14 cellular contexts compared by ENCODE assay signal in genomic region chr1:6378096-6378746, GRCh38. TPM values are rescaled to one million over a fixed set of nuclear protein-coding genes. Genes with fewer than 3 reads are reported as not detected.
DNase-seq lines count a peak whose midpoint lies in the region; ATAC-seq, FAIRE-seq and TF ChIP-seq lines count a peak whose summit lies in the region.
"Had no signal": no experiment of that assay in that cellular context is flagged by ENCODE, and none has a peak within 500 bp of the region (broad histone marks: within the 10 kb centered on the region; RNA-seq: fewer than 3 reads in every experiment).

No MANE protein-coding gene starts in this region.

- H3K27ac ChIP-seq in cardiac muscle cell (no peak overlapping the region), K562 (ENCODE audit: extremely low read depth, low read depth, low read length) (no peak overlapping the region), GM23248 (no peak overlapping the region)
- H3K27ac ChIP-seq: KMS-11, transverse colon had no signal

- peak in 1 of 2 experiments; percentile 55; a peak in 2 of 4 replicates for TF ChIP-seq RAD21 in K562 (CRISPR knock-in tag; conservative IDR thresholded peaks at IDR 0.05 in 1 of 2, IDR thresholded peaks at IDR 0.05 in 1 of 2)

- peak; percentile 57 for FAIRE-seq in K562 (lab: Jason Lieb, UNC)

- no peak overlapping the region for H3K27ac Mint-ChIP-seq in type B pancreatic cell
- H3K27ac Mint-ChIP-seq: activated naive CD4-positive, alpha-beta T cell treated with anti-CD3 and anti-CD28 coated beads for 36 hours had no signal

- H3K9ac ChIP-seq in K562 (ENCODE audit: insufficient read depth in 1 of 2, low read depth in 2 of 2, low read length in 2 of 2) (peak overlapping the region in 1 of 2 experiments; percentile 46; a peak in 2 of 4 replicates), GM23248 (no peak overlapping the region)
- H3K9ac ChIP-seq: KMS-11 had no signal

- H3K4me3 ChIP-seq in cardiac muscle cell (no peak overlapping the region), K562 (no peak overlapping the region), GM23248 (no peak overlapping the region)
- H3K4me3 ChIP-seq: transverse colon had no signal

- no peaks in the 10 kb centered on the region for H3K9me3 Mint-ChIP-seq in type B pancreatic cell

- no TSS peak for BruUV-seq in K562 (replicated peaks; lab: Mats Ljungman, UMichigan)

- H3F3A ChIP-seq in GM23248 (ENCODE audit: insufficient read depth) = no peaks in the 10 kb centered on the region

- H4K20me1 ChIP-seq in K562 (replicated peaks; ENCODE audit: control insufficient read depth, insufficient read depth, low read length) (peaks cover 11% of the 10 kb centered on the region; the same call in 1 of the 2 replicates), GM23248 (ENCODE audit: insufficient read depth) (no peaks in the 10 kb centered on the region)

- H3K27me3 Mint-ChIP-seq in type B pancreatic cell = no peaks in the 10 kb centered on the region

- H3K4me1 ChIP-seq in cardiac muscle cell (ENCODE audit: low read depth) = no peaks in the 10 kb centered on the region
- H3K4me1 ChIP-seq in K562 (replicated peaks in 1 of 2; ENCODE audit: control insufficient read depth in 2 of 2, insufficient read depth in 2 of 2, low read length in 2 of 2) = peaks cover 0 to 13% of the 10 kb centered on the region in 2 experiments; a peak in 2 of 5 replicates
- H3K4me1 ChIP-seq in GM23248 (ENCODE audit: insufficient read depth) = no peaks in the 10 kb centered on the region

- in situ Hi-C loops in K562 (cut with MboI) = no loop called here
- in situ Hi-C loops in GM23248 (cut with MboI) = no loop called here

- H2AFZ ChIP-seq in K562 (ENCODE audit: low read depth, low read length) (peak overlapping the region; percentile 30; the same call in 1 of the 2 replicates), GM23248 (no peak overlapping the region)

- no peaks in the 10 kb centered on the region for H3K36me3 Mint-ChIP-seq in type B pancreatic cell

- H3K9me1 ChIP-seq in K562 (ENCODE audit: control insufficient read depth, insufficient read depth, low read length) = no peaks in the 10 kb centered on the region

- peak; percentile 98 for ATAC-seq in K562

- TF ChIP-seq CTCF in cardiac muscle cell (IDR thresholded peaks at IDR 0.05; ENCODE audit: low read depth, low read length) (peak; percentile 8), K562 (IDR thresholded peaks at IDR 0.05 in 2 of 3, conservative IDR thresholded peaks at IDR 0.05 in 1 of 3; ENCODE audit: insufficient read depth in 2 of 3, low read depth in 1 of 3, low read length in 3 of 3) (peak; percentile 66 to 86 (median 79)), type B pancreatic cell (conservative IDR thresholded peaks at IDR 0.05) (peak; percentile 49)

- no peak overlapping the region for H3K4me3 Mint-ChIP-seq in type B pancreatic cell
- H3K4me3 Mint-ChIP-seq: activated naive CD4-positive, alpha-beta T cell treated with anti-CD3 and anti-CD28 coated beads for 36 hours had no signal

- H3K79me2 ChIP-seq in K562 (ENCODE audit: control insufficient read depth, insufficient read depth, low read length) (peaks cover 7% of the 10 kb centered on the region; the same call in 2 of the 3 replicates), GM23248 (ENCODE audit: insufficient read depth) (peaks cover 35% of the 10 kb centered on the region)

- DNase-seq in cardiac muscle cell (ENCODE audit: low read depth in 1 of 2, low spot score in 1 of 2) (no peak), cardiac septum (ENCODE audit: low spot score) (no peak), NCI-H526 (lab: John Stamatoyannopoulos, UW) (peak; percentile 34 to 73), K562 (ENCODE audit: extremely low read depth in 1 of 4, low spot score in 3 of 4) (peak; percentile 61 to 76 (median 71)), type B pancreatic cell (ENCODE audit: extremely low spot score, unreplicated experiment) (no peak), activated gamma-delta T cell treated with Interleukin-2 at 50 U/mL for 16 hours (no peak), GM23248 (no peak)
- no peak for DNase-seq in stimulated activated CD4-positive, alpha-beta T cell treated with anti-CD3 and anti-CD28 coated beads, Interleukin-4, amount 100 ng/mL, for 4 hours
- DNase-seq: ACHN; activated naive CD4-positive, alpha-beta T cell treated with anti-CD3 and anti-CD28 coated beads for 36 hours; hippocampal formation; NCI-H2029 treated with DMSO at 0.1 percent for 48 hours; transverse colon had no signal

- no peak for TF ChIP-seq POLR2A in K562 (conservative IDR thresholded peaks at IDR 0.05)

- 12% methylated on average over 11 of the region's 12 CpGs for WGBS in K562 (ENCODE audit: insufficient coverage, low coverage, missing lambda C conversion rate)
- 73 to 74% methylated on average over 7 to 12 of the region's 12 CpGs for WGBS in GM23248 (ENCODE audit: low coverage in 1 of 2, low lambda C conversion rate in 2 of 2, missing lambda C conversion rate in 2 of 2), 2 experiments

- H3K36me3 ChIP-seq in cardiac muscle cell (no peaks in the 10 kb centered on the region), K562 (ENCODE audit: control insufficient read depth, insufficient read depth, low read length) (no peaks in the 10 kb centered on the region), GM23248 (ENCODE audit: low read depth) (no peaks in the 10 kb centered on the region)
- H3K36me3 ChIP-seq: transverse colon had no signal

- TF ChIP-seq EP300 in K562 (IDR thresholded peaks at IDR 0.05; ENCODE audit: low read length) = no peak

- no peaks in the 10 kb centered on the region for H3K9me2 ChIP-seq in GM23248 (ENCODE audit: insufficient read depth)

- intact Hi-C loops in cardiac septum (cut with DNase I) (no loop called here), K562 (cut with micrococcal nuclease) (loop anchor here (1.0 to 2.0 kb wide), 2 partner anchors 15 to 30 kb away; no protein-coding TSS in a partner anchor)

- CTCF ChIA-PET in K562 (lab: Yijun Ruan, JAX; ENCODE audit: low intra/inter-chr PET ratio) = interaction anchor here (2.0 kb wide), 1 partner anchor 15 kb away, joined by 6 read pairs; no protein-coding TSS in a partner anchor

- POLR2A ChIA-PET in K562 (lab: Yijun Ruan, JAX) = interaction anchor here (1.0 to 5.0 kb wide), 3 partner anchors 13 to 18 kb away, joined by 3 to 43 read pairs (median 4); partner anchors contain the start of gene ACOT7

- H3K9me3 ChIP-seq in cardiac muscle cell (ENCODE audit: low read depth) = no peaks in the 10 kb centered on the region
- no peaks in the 10 kb centered on the region; the same call in 1 of the 2 replicates for H3K9me3 ChIP-seq in K562 (replicated peaks; ENCODE audit: control insufficient read depth, insufficient read depth, low read depth, low read length)
- H3K9me3 ChIP-seq in GM23248 (ENCODE audit: low read depth) = no peaks in the 10 kb centered on the region
- H3K9me3 ChIP-seq: transverse colon had no signal

- H3K27me3 ChIP-seq in cardiac muscle cell (no peaks in the 10 kb centered on the region), K562 (ENCODE audit: control insufficient read depth in 2 of 2, insufficient read depth in 2 of 2, low read length in 2 of 2) (no peaks in the 10 kb centered on the region), GM23248 (replicated peaks; ENCODE audit: insufficient read depth) (no peaks in the 10 kb centered on the region)
- H3K27me3 ChIP-seq: transverse colon had no signal

- H3K4me2 ChIP-seq in K562 (ENCODE audit: insufficient read depth, low read length) = no peak overlapping the region
- H3K4me2 ChIP-seq in GM23248 (ENCODE audit: unreplicated experiment) = no peak overlapping the region
- H3K4me2 ChIP-seq: KMS-11 had no signal

- H3K4me1 Mint-ChIP-seq in type B pancreatic cell (ENCODE audit: unreplicated experiment) = no peaks in the 10 kb centered on the region

RNA-seq across cellular contexts. Expression of gene ACOT7, which starts 15.3 kb away (rescaled TPM):
- total RNA-seq in cardiac muscle cell (11.8 and 24.2 TPM in 2 replicates), cardiac septum (13.8 TPM), K562 (2014; rRNA removed) (53.3 and 72.0 TPM in 2 replicates), K562 (2014; rRNA removed; fragmentation: Illumina TruSeq; extraction: Trizol) (8.7 and 11.6 TPM in 2 replicates), K562 (2015; rRNA removed; fragmentation: Illumina TruSeq; extraction: Trizol) (27.1 and 28.4 TPM in 2 replicates), K562 (2021) (92.6 and 95.5 TPM in 2 replicates), type B pancreatic cell (ENCODE audit: low replicate concordance) (31.8 and 40.0 TPM in 2 replicates)
- polyA plus RNA-seq in cardiac muscle cell (22.3 and 51.2 TPM in 2 replicates), K562 (2011; rRNA removed) (37.2 and 76.6 TPM in 2 replicates), K562 (2014; fragmentation: Illumina TruSeq; extraction: Trizol) (50.7 and 89.2 TPM in 2 replicates), K562 (2014; fragmentation: Nextera tagmentation; extraction: Ambion mirVana) (10 to 100 TPM in 1 of 2 experiments, 1 to 10 TPM in 1; 7.0 to 10.0 TPM), K562 (2014; rRNA removed) (57.2 and 63.1 TPM in 2 replicates), GM23248 (2016; fragmentation: Nextera tagmentation; extraction: Ambion mirVana) (74.7 and 79.2 TPM in 2 replicates)
- 14.3 and 31.3 TPM in 2 replicates for total RNA-seq in K562 (2011; cell fraction: chromatin; rRNA removed; ENCODE audit: low replicate concordance)
- total RNA-seq in K562 (2011; cell fraction: nucleolus; rRNA removed) = 25.8 and 25.9 TPM in 2 replicates
- 17.4 and 20.6 TPM in 2 replicates for total RNA-seq in K562 (2011; cell fraction: nucleoplasm; rRNA removed)
- polyA plus RNA-seq in K562 (2011; cell fraction: cytosol; rRNA removed) = 57.9 and 66.6 TPM in 2 replicates
- 28.1 and 31.8 TPM in 2 replicates for polyA plus RNA-seq in K562 (2011; cell fraction: nucleus; rRNA removed)
- 61.5 and 86.0 TPM in 2 replicates for polyA plus RNA-seq in K562 (2012)
- polyA minus RNA-seq in K562 (2011; rRNA and poly(A)+ RNA removed) = 28.7 and 34.8 TPM in 2 replicates
- 26.1 and 36.3 TPM in 2 replicates for polyA minus RNA-seq in K562 (2011; cell fraction: cytosol; rRNA and poly(A)+ RNA removed)
- polyA minus RNA-seq in K562 (2011; cell fraction: nucleus; rRNA and poly(A)+ RNA removed) = 7.9 and 12.0 TPM in 2 replicates
- total RNA-seq in GM23248 (2014; rRNA removed; shearing (Covaris generic)) = 20.0 and 25.7 TPM in 2 replicates

RNA-seq across cellular contexts. Expression of gene HES2, which starts 41.5 kb away (rescaled TPM):
- total RNA-seq in cardiac muscle cell (not detected in 2 replicates), cardiac septum (not detected), K562 (2014; rRNA removed) (0.04 and 0.05 TPM in 2 replicates), K562 (2014; rRNA removed; fragmentation: Illumina TruSeq; extraction: Trizol) (0.07 TPM in 1 of 2 replicates, not detected in the other), K562 (2015; rRNA removed; fragmentation: Illumina TruSeq; extraction: Trizol) (not detected in 2 replicates), K562 (2021) (0.18 TPM in 1 of 2 replicates, not detected in the other), type B pancreatic cell (ENCODE audit: low replicate concordance) (5.9 and 22.1 TPM in 2 replicates)
- polyA plus RNA-seq in cardiac muscle cell (0.09 TPM in 1 of 2 replicates, not detected in the other), K562 (2011; rRNA removed) (0.08 and 0.15 TPM in 2 replicates), K562 (2014; fragmentation: Illumina TruSeq; extraction: Trizol) (0.06 TPM in 2 replicates), K562 (2014; fragmentation: Nextera tagmentation; extraction: Ambion mirVana) (not detected), K562 (2014; rRNA removed) (not detected in 2 replicates), GM23248 (2016; fragmentation: Nextera tagmentation; extraction: Ambion mirVana) (not detected in 2 replicates)
- total RNA-seq in K562 (2011; cell fraction: chromatin; rRNA removed; ENCODE audit: low replicate concordance) = 0.65 and 0.90 TPM in 2 replicates
- 0.53 and 1.7 TPM in 2 replicates for total RNA-seq in K562 (2011; cell fraction: nucleolus; rRNA removed)
- total RNA-seq in K562 (2011; cell fraction: nucleoplasm; rRNA removed) = 0.53 and 0.66 TPM in 2 replicates
- 0.21 and 0.25 TPM in 2 replicates for polyA plus RNA-seq in K562 (2011; cell fraction: cytosol; rRNA removed)
- polyA plus RNA-seq in K562 (2011; cell fraction: nucleus; rRNA removed) = 0.25 and 0.80 TPM in 2 replicates
- 0.08 TPM in 1 of 2 replicates, not detected in the other for polyA plus RNA-seq in K562 (2012)
- 0.30 and 0.32 TPM in 2 replicates for polyA minus RNA-seq in K562 (2011; rRNA and poly(A)+ RNA removed)
- 0.91 TPM in 1 of 2 replicates, not detected in the other for polyA minus RNA-seq in K562 (2011; cell fraction: cytosol; rRNA and poly(A)+ RNA removed)
- polyA minus RNA-seq in K562 (2011; cell fraction: nucleus; rRNA and poly(A)+ RNA removed) = 0.11 and 0.81 TPM in 2 replicates
- not detected in 2 replicates for total RNA-seq in GM23248 (2014; rRNA removed; shearing (Covaris generic))

RNA-seq across cellular contexts. Expression of gene ESPN, which starts 46.4 kb away (rescaled TPM):
- 9.7 and 18.1 TPM in 2 replicates for total RNA-seq in cardiac muscle cell
- polyA plus RNA-seq in cardiac muscle cell = 8.0 and 9.7 TPM in 2 replicates
- total RNA-seq in cardiac septum = 0.32 TPM
- total RNA-seq in K562 (2011; cell fraction: chromatin; rRNA removed; ENCODE audit: low replicate concordance) = 1.6 and 6.0 TPM in 2 replicates
- total RNA-seq in K562 (2011; cell fraction: nucleolus; rRNA removed) = 4.0 and 4.7 TPM in 2 replicates
- 1.8 and 2.4 TPM in 2 replicates for total RNA-seq in K562 (2011; cell fraction: nucleoplasm; rRNA removed)
- total RNA-seq in K562 (2014; rRNA removed) = 0.36 and 0.45 TPM in 2 replicates
- total RNA-seq in K562 (2014; rRNA removed; fragmentation: Illumina TruSeq; extraction: Trizol) = 0.07 TPM in 1 of 2 replicates, not detected in the other
- total RNA-seq in K562 (2015; rRNA removed; fragmentation: Illumina TruSeq; extraction: Trizol) = 0.15 TPM in 1 of 2 replicates, not detected in the other
- total RNA-seq in K562 (2021) = 1.2 and 1.7 TPM in 2 replicates
- polyA plus RNA-seq in K562 (2011; rRNA removed) = 0.54 and 2.9 TPM in 2 replicates
- polyA plus RNA-seq in K562 (2011; cell fraction: cytosol; rRNA removed) = 1.2 and 1.9 TPM in 2 replicates
- polyA plus RNA-seq in K562 (2011; cell fraction: nucleus; rRNA removed) = 9.2 and 25.5 TPM in 2 replicates
- polyA plus RNA-seq in K562 (2012) = 2.0 and 5.0 TPM in 2 replicates
- 0.07 and 0.11 TPM in 2 replicates for polyA plus RNA-seq in K562 (2014; fragmentation: Illumina TruSeq; extraction: Trizol)
- not detected for polyA plus RNA-seq in K562 (2014; fragmentation: Nextera tagmentation; extraction: Ambion mirVana)
- 0.65 and 2.9 TPM in 2 replicates for polyA plus RNA-seq in K562 (2014; rRNA removed)
- 0.11 TPM in 1 of 2 replicates, not detected in the other for polyA minus RNA-seq in K562 (2011; rRNA and poly(A)+ RNA removed)
- polyA minus RNA-seq in K562 (2011; cell fraction: cytosol; rRNA and poly(A)+ RNA removed) = 0.95 and 3.8 TPM in 2 replicates
- 3.4 and 3.5 TPM in 2 replicates for polyA minus RNA-seq in K562 (2011; cell fraction: nucleus; rRNA and poly(A)+ RNA removed)
- 13.8 and 15.6 TPM in 2 replicates for total RNA-seq in type B pancreatic cell (ENCODE audit: low replicate concordance)
- total RNA-seq in GM23248 (2014; rRNA removed; shearing (Covaris generic)) = not detected in 2 replicates
- not detected in 2 replicates for polyA plus RNA-seq in GM23248 (2016; fragmentation: Nextera tagmentation; extraction: Ambion mirVana)

Comparison
In these comparisons a context has a peak if more than half of its experiments do, and no peak if none do; other contexts are left out.
1. DNase-seq: peak in NCI-H526 (2 of 2) and K562 (4 of 4); none in cardiac muscle cell (0 of 2), cardiac septum (single experiment), type B pancreatic cell (single experiment), activated gamma-delta T cell treated with Interleukin-2 at 50 U/mL for 16 hours (single experiment), stimulated activated CD4-positive, alpha-beta T cell treated with anti-CD3 and anti-CD28 coated beads, Interleukin-4, amount 100 ng/mL, for 4 hours (0 of 2) and GM23248 (single experiment).
2. CTCF ChIP-seq: peak in every context shown above with its lines; median percentile 79 in K562; 49 in type B pancreatic cell; 8 in cardiac muscle cell.